Comparison of ENCODE assay signal across 1 cellular context in genomic region chr13:25217023-25217909, GRCh38.
TF ChIP-seq lines count a peak whose summit lies in the region.

No MANE protein-coding gene starts in this region.

TF ChIP-seq in GM12878, 131 proteins besides CTCF, POLR2A, EP300 and RAD21 (continued from another document):
- no peak for TF ChIP-seq TCF12 (IDR thresholded peaks at IDR 0.05; ENCODE audit: low read depth, low read length)
- TF ChIP-seq PAX5 (IDR thresholded peaks at IDR 0.05; ENCODE audit: borderline replicate concordance, low read depth, low read length): no peak
